ENCODE assay signal across 10 cellular contexts in genomic region chr16:85639529-85640253, GRCh38. TPM values are rescaled to one million over a fixed set of nuclear protein-coding genes. Genes with fewer than 3 reads are reported as not detected.
DNase-seq lines count a peak whose midpoint lies in the region; ATAC-seq lines count a peak whose summit lies in the region.
"Had no signal": no experiment of that assay in that cellular context is flagged by ENCODE, and none has a peak within 500 bp of the region (broad histone marks: within the 10 kb centered on the region; RNA-seq: fewer than 3 reads in every experiment).

No MANE protein-coding gene starts in this region.

- H2BK120ac ChIP-seq in neuronal stem cell (ENCODE audit: low read depth, low read length): no peak overlapping the region

- peak; percentile 99 for DNase-seq in DMS 273 (lab: John Stamatoyannopoulos, UW; ENCODE audit: unreplicated experiment)
- DNase-seq in NCI-H2196 (lab: John Stamatoyannopoulos, UW; ENCODE audit: unreplicated experiment): peak; percentile 51
- DNase-seq in neuronal stem cell (ENCODE audit: low spot score): no peak
- no peak for DNase-seq in aorta
- no peak for DNase-seq in NCI-H2029 (lab: John Stamatoyannopoulos, UW)
- DNase-seq: activated naive CD8-positive, alpha-beta T cell treated with anti-CD3 and anti-CD28 coated beads for 36 hours; mesenchymal stem cell had no signal

- H2BK12ac ChIP-seq in neuronal stem cell (ENCODE audit: low read length): peak overlapping the region; percentile 97

- peak overlapping the region; percentile 88 for H3K18ac ChIP-seq in neuronal stem cell (ENCODE audit: low read length)

- H3K27me3 ChIP-seq in esophagus (ENCODE audit: control insufficient read depth in 1 of 2, insufficient read depth in 2 of 2, low read length in 2 of 2) (no peaks in the 10 kb centered on the region), neuronal stem cell (ENCODE audit: control insufficient read depth in 3 of 3, insufficient read depth in 3 of 3, low read depth in 1 of 3, low read length in 3 of 3) (no peaks in the 10 kb centered on the region), aorta (ENCODE audit: control insufficient read depth in 1 of 2, insufficient read depth in 2 of 2, low read length in 1 of 2) (no peaks in the 10 kb centered on the region)

- peaks cover 12% of the 10 kb centered on the region for H3K79me1 ChIP-seq in neuronal stem cell (ENCODE audit: low read depth, low read length)

- H3K14ac ChIP-seq in neuronal stem cell (ENCODE audit: low read length): peak overlapping the region; percentile 10

- H3K23ac ChIP-seq in neuronal stem cell (ENCODE audit: low read depth, low read length, poor library complexity): peak overlapping the region; percentile 47

- no peak overlapping the region for H4K8ac ChIP-seq in neuronal stem cell (ENCODE audit: low read depth, low read length)

- peak overlapping the region; percentile 79 for H4K91ac ChIP-seq in neuronal stem cell (ENCODE audit: low read depth, low read length, poor library complexity)

- peaks cover 0 to 11% of the 10 kb centered on the region in 2 donors for H3K36me3 ChIP-seq in esophagus (ENCODE audit: control insufficient read depth in 2 of 2, insufficient read depth in 2 of 2, low read length in 1 of 2)
- peaks cover 0 to 55% of the 10 kb centered on the region in 2 donors for H3K36me3 ChIP-seq in neuronal stem cell (replicated peaks in 1 of 2; ENCODE audit: control insufficient read depth in 2 of 2, insufficient read depth in 2 of 2, low read length in 2 of 2)
- H3K36me3 ChIP-seq in aorta (ENCODE audit: control insufficient read depth in 1 of 2, insufficient read depth in 2 of 2, low read length in 1 of 2): no peaks in the 10 kb centered on the region

- peak overlapping the region; percentile 76 for H3K4ac ChIP-seq in neuronal stem cell (ENCODE audit: low read length)

- H2AK5ac ChIP-seq in neuronal stem cell (ENCODE audit: low read depth, low read length): peak overlapping the region; percentile 99

- ATAC-seq in aorta (ENCODE audit: low FRiP score) (no peak), GM18519 (IDR thresholded peaks at IDR 0.05; ENCODE audit: low FRiP score, unreplicated experiment) (no peak), HG02884 (IDR thresholded peaks at IDR 0.05; ENCODE audit: unreplicated experiment) (no peak)

- intact Hi-C loops in aorta (cut with DNase I): no loop called here

- H3K9ac ChIP-seq in neuronal stem cell (ENCODE audit: low read depth, low read length, poor library complexity): peak overlapping the region; percentile 80

- H2BK15ac ChIP-seq in neuronal stem cell (ENCODE audit: low read length): peak overlapping the region; percentile 84

- H3K4me1 ChIP-seq in esophagus (ENCODE audit: control insufficient read depth in 2 of 2, insufficient read depth in 2 of 2, low read length in 1 of 2): peaks cover 17 to 56% of the 10 kb centered on the region in 2 donors
- peaks cover 19 to 22% of the 10 kb centered on the region in 2 donors for H3K4me1 ChIP-seq in neuronal stem cell (ENCODE audit: control insufficient read depth in 2 of 2, insufficient read depth in 1 of 2, low read depth in 1 of 2, low read length in 2 of 2)
- H3K4me1 ChIP-seq in aorta (ENCODE audit: control insufficient read depth in 1 of 2, insufficient read depth in 2 of 2, low read length in 2 of 2): no peaks in the 10 kb centered on the region

- no peaks in the 10 kb centered on the region for H3K9me3 ChIP-seq in esophagus (ENCODE audit: control insufficient read depth in 2 of 2, insufficient read depth in 1 of 2, low read depth in 1 of 2, low read length in 1 of 2)
- H3K9me3 ChIP-seq in neuronal stem cell (replicated peaks in 1 of 2; ENCODE audit: control insufficient read depth in 2 of 2, insufficient read depth in 1 of 2, low read depth in 1 of 2, low read length in 2 of 2): no peaks in the 10 kb centered on the region
- H3K9me3 ChIP-seq in aorta (ENCODE audit: control insufficient read depth, low read length): no peaks in the 10 kb centered on the region

- H3K4me2 ChIP-seq in neuronal stem cell (ENCODE audit: insufficient read depth, low read length, poor library complexity, severe bottlenecking): no peak overlapping the region

- no peak overlapping the region for H2AFZ ChIP-seq in neuronal stem cell (ENCODE audit: low read length)

- H3K27ac ChIP-seq in esophagus (ENCODE audit: low read depth in 2 of 2, low read length in 1 of 2) (peak overlapping the region; percentile 38 to 61), neuronal stem cell (replicated peaks; ENCODE audit: low read length) (no peak overlapping the region), aorta (ENCODE audit: low read depth in 1 of 2, low read length in 2 of 2) (no peak overlapping the region)

- H3K4me3 ChIP-seq in esophagus (ENCODE audit: low read depth in 1 of 2, low read length in 2 of 2) (no peak overlapping the region), neuronal stem cell (ENCODE audit: low read length in 2 of 2) (peak overlapping the region in 1 of 2 donors; percentile 31), aorta (ENCODE audit: low read length in 2 of 2) (no peak overlapping the region)

- peak overlapping the region; percentile 22 for H2BK5ac ChIP-seq in neuronal stem cell (ENCODE audit: low read length)

- WGBS in esophagus, 2 donors: 57 to 58% methylated on average over 35 of the region's 35 CpGs
- no CpG with 5 or more reads among the region's 35 CpGs for WGBS in neuronal stem cell (ENCODE audit: extremely low coverage in 2 of 2, insufficient read length in 2 of 2, insufficient replicate concordance in 1 of 2), 2 donors
- 90 to 92% methylated on average over 35 of the region's 35 CpGs for WGBS in aorta, 2 donors

RNA-seq across cellular contexts. Expression of gene GSE1, which starts 26.6 kb away (rescaled TPM):
- polyA plus RNA-seq in esophagus (10 to 100 TPM in 1 of 2 donors, 1 to 10 TPM in 1; 8.9 to 19.6 TPM), aorta (10 to 100 TPM in 1 of 2 donors, 1 to 10 TPM in 1; 3.9 to 11.7 TPM)
- polyA plus RNA-seq in neuronal stem cell (2013, experiment 1 of 2): 5.7 TPM
- polyA plus RNA-seq in neuronal stem cell (2013, experiment 2 of 2): 6.2 TPM
- 100 to 1,000 TPM in 1 of 2 donors, 10 to 100 TPM in 1; 59.7 to 111 TPM for total RNA-seq in aorta

RNA-seq across cellular contexts. Expression of gene GINS2, which starts 49.1 kb away (rescaled TPM):
- polyA plus RNA-seq in esophagus (1 to 10 TPM; 3.2 to 6.6 TPM), aorta (under 1 TPM; 0.23 to 0.75 TPM)
- 32.2 TPM for polyA plus RNA-seq in neuronal stem cell (2013, experiment 1 of 2)
- 33.2 TPM for polyA plus RNA-seq in neuronal stem cell (2013, experiment 2 of 2)
- total RNA-seq in aorta: under 1 TPM; 0.60 to 0.71 TPM

Comparison
In these comparisons a context has a peak if more than half of its experiments do, and no peak if none do; other contexts are left out.
1. DNase-seq: peak in DMS 273 (single experiment) and NCI-H2196 (single experiment); none in neuronal stem cell (single experiment), aorta (0 of 2) and NCI-H2029 (single experiment).
2. H3K27ac ChIP-seq: peak in esophagus (2 of 2); none in neuronal stem cell (single experiment) and aorta (0 of 2).